ENCODE assay signal across 9 cellular contexts in genomic region chr16:11250786-11251524, GRCh38.
A peak's percentile ranks its signal among the peaks of the same experiment; 100 is the strongest.
DNase-seq lines count a peak whose midpoint lies in the region; ATAC-seq lines count a peak whose summit lies in the region.
"Had no signal": no experiment of that assay in that cellular context is flagged by ENCODE, and none has a peak within 500 bp of the region (broad histone marks: within the 10 kb centered on the region; RNA-seq: fewer than 3 reads in every experiment).

No MANE protein-coding gene starts in this region.

- peaks cover 66% of the 10 kb centered on the region for H3K4me1 Mint-ChIP-seq in activated T-cell treated with anti-CD3 and anti-CD28 coated beads, Interleukin-2, amount 50 U/mL, for 24 hours (ENCODE audit: low read depth)
- peaks cover 52% of the 10 kb centered on the region for H3K4me1 Mint-ChIP-seq in stimulated activated memory B cell treated with anti-CD40 and anti-IgM and Interleukin-4, amounts not matched to agents 10 μg/mL and 1 μg/mL and 100 μg/mL, for 72 hours

- ATAC-seq in stimulated activated memory B cell treated with anti-CD40 and anti-IgM and Interleukin-4, amounts not matched to agents 10 μg/mL and 1 μg/mL and 100 μg/mL, for 72 hours: no peak

- peaks cover 55% of the 10 kb centered on the region for H3K36me3 Mint-ChIP-seq in activated T-cell treated with anti-CD3 and anti-CD28 coated beads, Interleukin-2, amount 50 U/mL, for 24 hours (ENCODE audit: low read depth)
- H3K36me3 Mint-ChIP-seq in stimulated activated memory B cell treated with anti-CD40 and anti-IgM and Interleukin-4, amounts not matched to agents 10 μg/mL and 1 μg/mL and 100 μg/mL, for 72 hours: peaks cover 46% of the 10 kb centered on the region

- H3K4me3 Mint-ChIP-seq in activated T-cell treated with anti-CD3 and anti-CD28 coated beads, Interleukin-2, amount 50 U/mL, for 24 hours: peak overlapping the region; percentile 96
- H3K4me3 Mint-ChIP-seq in stimulated activated memory B cell treated with anti-CD40 and anti-IgM and Interleukin-4, amounts not matched to agents 10 μg/mL and 1 μg/mL and 100 μg/mL, for 72 hours: peak overlapping the region; percentile 45

- no peak for DNase-seq in activated T-cell treated with anti-CD3 and anti-CD28 coated beads, Interleukin-2, amount 50 U/mL, for 24 hours
- DNase-seq in activated T-cell treated with anti-CD3 and anti-CD28 coated beads for 4 hours: no peak
- DNase-seq in activated T-cell treated with anti-CD3 and anti-CD28 coated beads, Interleukin-2, amount 50 U/mL, for 48 hours: peak; percentile 59
- no peak for DNase-seq in NCI-H128 (lab: John Stamatoyannopoulos, UW; ENCODE audit: unreplicated experiment)
- DNase-seq in effector CD8-positive, alpha-beta T cell (lab: John Stamatoyannopoulos, UW): no peak
- DNase-seq: cortex of kidney, Kasumi-1, ovary had no signal

- H3K27me3 Mint-ChIP-seq in activated T-cell treated with anti-CD3 and anti-CD28 coated beads, Interleukin-2, amount 50 U/mL, for 24 hours: no peaks in the 10 kb centered on the region
- no peaks in the 10 kb centered on the region for H3K27me3 Mint-ChIP-seq in stimulated activated memory B cell treated with anti-CD40 and anti-IgM and Interleukin-4, amounts not matched to agents 10 μg/mL and 1 μg/mL and 100 μg/mL, for 72 hours

- H3K9me3 Mint-ChIP-seq in activated T-cell treated with anti-CD3 and anti-CD28 coated beads, Interleukin-2, amount 50 U/mL, for 24 hours: no peaks in the 10 kb centered on the region
- no peaks in the 10 kb centered on the region for H3K9me3 Mint-ChIP-seq in stimulated activated memory B cell treated with anti-CD40 and anti-IgM and Interleukin-4, amounts not matched to agents 10 μg/mL and 1 μg/mL and 100 μg/mL, for 72 hours

- H3K27ac Mint-ChIP-seq in activated T-cell treated with anti-CD3 and anti-CD28 coated beads, Interleukin-2, amount 50 U/mL, for 24 hours: peak overlapping the region; percentile 98
- H3K27ac Mint-ChIP-seq in stimulated activated memory B cell treated with anti-CD40 and anti-IgM and Interleukin-4, amounts not matched to agents 10 μg/mL and 1 μg/mL and 100 μg/mL, for 72 hours: peak overlapping the region; percentile 67

Comparison
In these comparisons a context has a peak if more than half of its experiments do, and no peak if none do; other contexts are left out.
1. DNase-seq: peak in activated T-cell treated with anti-CD3 and anti-CD28 coated beads, Interleukin-2, amount 50 U/mL, for 48 hours (2 of 2); none in activated T-cell treated with anti-CD3 and anti-CD28 coated beads, Interleukin-2, amount 50 U/mL, for 24 hours (single experiment), activated T-cell treated with anti-CD3 and anti-CD28 coated beads for 4 hours (single experiment), NCI-H128 (single experiment) and effector CD8-positive, alpha-beta T cell (single experiment).